In the genomic region with DNA sequence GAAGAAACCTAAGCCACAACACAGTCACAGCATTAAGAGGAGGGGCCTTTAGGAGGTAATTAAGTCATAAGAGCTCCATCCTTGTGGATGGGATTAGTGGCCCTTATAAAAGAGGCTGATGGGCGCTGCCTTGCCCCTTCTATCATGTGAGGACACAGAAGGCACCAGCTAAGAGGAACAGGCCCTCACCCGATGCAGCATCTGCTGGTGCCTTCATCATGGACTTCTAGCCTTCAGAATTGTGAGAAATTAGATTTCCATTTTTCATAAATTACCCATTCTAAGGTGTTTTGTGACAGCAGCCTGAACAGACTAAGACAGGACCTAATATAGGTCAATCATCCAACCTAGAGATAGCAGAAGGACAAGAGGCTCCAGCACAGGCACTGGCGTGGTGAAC, we compare ENCODE assay signal across 26 cellular contexts.
DNase-seq lines count a peak whose midpoint lies in the region; FAIRE-seq and TF ChIP-seq lines count a peak whose summit lies in the region.
"Had no signal": no experiment of that assay in that cellular context is flagged by ENCODE, and none has a peak within 500 bp of the region (broad histone marks: within the 10 kb centered on the region; RNA-seq: fewer than 3 reads in every experiment).

No MANE protein-coding gene starts in this region.

- FAIRE-seq in H54 (lab: Jason Lieb, UNC), result no peak
- FAIRE-seq: A549, D721Med, GM12878, GM19239, H1 had no signal

- CTCF ChIA-PET in HEK293T (lab: Yijun Ruan, JAX), result no interaction called here

- no peaks in the 10 kb centered on the region for H3K27me3 ChIP-seq in NT2/D1 (ENCODE audit: insufficient read depth, insufficient read length)
- H3K27me3 ChIP-seq: BE2C; BLaER1 treated with 17β-estradiol and CSF1 and Interleukin-3, amounts not matched to agents 10 nM and 100 nM had no signal

- H3K4me3 ChIP-seq in NT2/D1 (ENCODE audit: insufficient read length, low read depth) (peak overlapping the region; percentile 9), retinal pigment epithelial cell (ENCODE audit: low read length) (no peak overlapping the region)
- H3K4me3 ChIP-seq: A549; BLaER1 treated with 17β-estradiol and CSF1 and Interleukin-3, amounts not matched to agents 10 nM and 100 nM; GM12878; GM23248 had no signal

- no peaks in the 10 kb centered on the region for H3K4me1 ChIP-seq in NT2/D1 (ENCODE audit: insufficient read depth, insufficient read length)
- H3K4me1 ChIP-seq: A549, BE2C had no signal

- POLR2A ChIA-PET in HEK293T (lab: Yijun Ruan, JAX), result no interaction called here

- TF ChIP-seq CTCF in retinal pigment epithelial cell (conservative IDR thresholded peaks at IDR 0.05; ENCODE audit: low read depth, low read length), result no peak

- no peaks in the 10 kb centered on the region for H3K36me3 ChIP-seq in NT2/D1 (ENCODE audit: insufficient read depth, insufficient read length, low read length)
- H3K36me3 ChIP-seq: BE2C had no signal

- TF ChIP-seq POLR2A in H54 (IDR thresholded peaks at IDR 0.05; ENCODE audit: low read depth, low read length), result no peak

- no peak for DNase-seq in NT2/D1 (ENCODE audit: low read depth, low spot score)
- peak; percentile 4 for DNase-seq in islet precursor cell
- peak; percentile 25 for DNase-seq in retinal pigment epithelial cell (ENCODE audit: low read depth)
- no peak for DNase-seq in HEK293T (ENCODE audit: extremely low spot score)
- no peak for DNase-seq in H54 (ENCODE audit: insufficient read length, low spot score)
- no peak for DNase-seq in NCI-H524 (lab: John Stamatoyannopoulos, UW)
- DNase-seq in T-helper 9 cell, result no peak
- DNase-seq: 8988T; ACHN; AML-193; BE2C; CD4-positive, alpha-beta T cell; CD8-positive, alpha-beta memory T cell; DMS 273 treated with DMSO at 0.1 percent for 48 hours; DMS79; EL; GDM1; GM23248; H9; HFFc6 had no signal

- no peaks in the 10 kb centered on the region; the same call in 1 of the 2 replicates for H3K9me3 ChIP-seq in NT2/D1 (ENCODE audit: insufficient read depth, low read length)
- H3K9me3 ChIP-seq: A549, BE2C had no signal

- no peak overlapping the region for H3K9ac ChIP-seq in NT2/D1 (ENCODE audit: insufficient read length, low read depth)
- H3K9ac ChIP-seq: BLaER1 treated with 17β-estradiol and CSF1 and Interleukin-3, amounts not matched to agents 10 nM and 100 nM had no signal

TF ChIP-seq in HEK293T, 16 proteins besides CTCF, POLR2A, EP300 and RAD21:
- no peak for TF ChIP-seq SP1 (IDR thresholded peaks at IDR 0.05)
TF ChIP-seq in HEK293T: peak in this region for 0.

Comparison
In these comparisons a context has a peak if more than half of its experiments do, and no peak if none do; other contexts are left out.
1. DNase-seq: peak in islet precursor cell (single experiment) and retinal pigment epithelial cell (single experiment); none in NT2/D1 (single experiment), HEK293T (single experiment), H54 (single experiment), NCI-H524 (0 of 2) and T-helper 9 cell (single experiment).